2 cellular contexts compared by ENCODE assay signal in genomic region chr15:101651753-101652097, GRCh38.
A peak's percentile ranks its signal among the peaks of the same experiment; 100 is the strongest.
TF ChIP-seq lines count a peak whose summit lies in the region.

No MANE protein-coding gene starts in this region.

TF ChIP-seq in HCT116, 20 proteins besides CTCF, POLR2A, EP300 and RAD21:
- TF ChIP-seq SIN3A (IDR thresholded peaks at IDR 0.05; ENCODE audit: low read depth) (no peak), SP1 (IDR thresholded peaks at IDR 0.05; ENCODE audit: low read depth) (no peak), TCF7L2 (IDR thresholded peaks at IDR 0.05; ENCODE audit: borderline replicate concordance, extremely low read depth, insufficient read depth, insufficient read length) (no peak), ZFX (IDR thresholded peaks at IDR 0.05) (no peak), EGR1 (IDR thresholded peaks at IDR 0.05; ENCODE audit: low read depth) (no peak), CEBPB (IDR thresholded peaks at IDR 0.05; ENCODE audit: low read depth) (no peak), ZBTB33 (IDR thresholded peaks at IDR 0.05; ENCODE audit: extremely low read depth, insufficient replicate concordance, low read length) (no peak), EZH2 (IDR thresholded peaks at IDR 0.05) (no peak)
- TF ChIP-seq, protein P1, sequence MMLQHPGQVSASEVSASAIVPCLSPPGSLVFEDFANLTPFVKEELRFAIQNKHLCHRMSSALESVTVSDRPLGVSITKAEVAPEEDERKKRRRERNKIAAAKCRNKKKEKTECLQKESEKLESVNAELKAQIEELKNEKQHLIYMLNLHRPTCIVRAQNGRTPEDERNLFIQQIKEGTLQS (IDR thresholded peaks at IDR 0.05): no peak
- TF ChIP-seq, protein P2, sequence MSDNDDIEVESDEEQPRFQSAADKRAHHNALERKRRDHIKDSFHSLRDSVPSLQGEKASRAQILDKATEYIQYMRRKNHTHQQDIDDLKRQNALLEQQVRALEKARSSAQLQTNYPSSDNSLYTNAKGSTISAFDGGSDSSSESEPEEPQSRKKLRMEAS (IDR thresholded peaks at IDR 0.05): no peak

TF ChIP-seq in K562, 482 proteins besides CTCF, POLR2A, EP300 and RAD21:
- peak; percentile 18; the same call in 1 of the 2 replicates for TF ChIP-seq USF1 (CRISPR knock-in tag; IDR thresholded peaks at IDR 0.05)
- TF ChIP-seq FOXK2 (conservative IDR thresholded peaks at IDR 0.05 in 1 of 2, IDR thresholded peaks at IDR 0.05 in 1 of 2; ENCODE audit: low read depth in 2 of 2): peak in 1 of 2 experiments; percentile 44; a peak in 1 of 4 replicates
- peak; percentile 80 for TF ChIP-seq SAP30 (IDR thresholded peaks at IDR 0.05; ENCODE audit: borderline replicate concordance, insufficient read depth, low read depth, low read length, poor library complexity, severe bottlenecking)
- peak in 1 of 2 experiments; percentile 16; a peak in 1 of 4 replicates for TF ChIP-seq FOXA3 (CRISPR knock-in tag; conservative IDR thresholded peaks at IDR 0.05 in 1 of 2, IDR thresholded peaks at IDR 0.05 in 1 of 2)
- peak; percentile 4; the same call in 1 of the 2 replicates for TF ChIP-seq ZFP91 (CRISPR knock-in tag; IDR thresholded peaks at IDR 0.05)
- no peak for TF ChIP-seq ZC3H4 (CRISPR knock-in tag; IDR thresholded peaks at IDR 0.05; ENCODE audit: borderline replicate concordance)
- TF ChIP-seq, protein P3, sequence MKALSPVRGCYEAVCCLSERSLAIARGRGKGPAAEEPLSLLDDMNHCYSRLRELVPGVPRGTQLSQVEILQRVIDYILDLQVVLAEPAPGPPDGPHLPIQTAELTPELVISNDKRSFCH (CRISPR knock-in tag; IDR thresholded peaks at IDR 0.05): no peak
- TF ChIP-seq, protein P3 (tag; IDR thresholded peaks at IDR 0.05): peak; percentile 24; the same call in 1 of the 2 replicates
- TF ChIP-seq BRD4 (IDR thresholded peaks at IDR 0.05): 0 out of 2 replicates have a peak, but pooled peaks have one; percentile 51
- TF ChIP-seq SETDB1 (IDR thresholded peaks at IDR 0.05; ENCODE audit: low read length): no peak
- TF ChIP-seq SMARCE1 (IDR thresholded peaks at IDR 0.05): 0 out of 2 replicates have a peak, but pooled peaks have one; percentile 25
